In genomic region chr14:72845196-72845595, GRCh38 we compare ENCODE assay signal across 21 cellular contexts. TPM values are rescaled to one million over a fixed set of nuclear protein-coding genes. Genes with fewer than 3 reads are reported as not detected.
DNase-seq lines count a peak whose midpoint lies in the region; ATAC-seq, FAIRE-seq and TF ChIP-seq lines count a peak whose summit lies in the region.
"Had no signal": no experiment of that assay in that cellular context is flagged by ENCODE, and none has a peak within 500 bp of the region (broad histone marks: within the 10 kb centered on the region; RNA-seq: fewer than 3 reads in every experiment).

No MANE protein-coding gene starts in this region.

- in situ Hi-C loops in HepG2 (cut with HindIII; ENCODE audit: extremely low pct_ligation_motif_present, low pct_unique_long_range_greater_than_20kb) (no loop called here), gastrocnemius medialis (cut with MboI; ENCODE audit: low sequenced_read_pairs in 4 of 4) (no loop called here)

- no peak for TF ChIP-seq POLR2A in HepG2 (IDR thresholded peaks at IDR 0.05; ENCODE audit: insufficient read depth in 1 of 2, low read depth in 2 of 2, low read length in 2 of 2)
- no peak for TF ChIP-seq POLR2A in gastrocnemius medialis (IDR thresholded peaks at IDR 0.05)

- intact Hi-C loops in HepG2 (cut with micrococcal nuclease; ENCODE audit: unreplicated experiment) (no loop called here), gastrocnemius medialis (cut with DNase I; ENCODE audit: low total_unique reads) (no loop called here), PC-9 (cut with micrococcal nuclease; ENCODE audit: unreplicated experiment) (no loop called here)

- H3K4me1 ChIP-seq in liver (ENCODE audit: control insufficient read depth in 4 of 4, insufficient read depth in 4 of 4, low read length in 3 of 4) (peaks cover 3 to 28% (median 7%) of the 10 kb centered on the region in 4 donors), HepG2 (ENCODE audit: insufficient read depth, low read length) (peaks cover 13% of the 10 kb centered on the region), gastrocnemius medialis (peaks cover 26 to 33% of the 10 kb centered on the region in 2 donors), PC-9 (replicated peaks; ENCODE audit: insufficient read depth) (no peaks in the 10 kb centered on the region)
- H3K4me1 ChIP-seq: A549, BLaER1 had no signal

- no peaks in the 10 kb centered on the region for H3K27me3 Mint-ChIP-seq in nephron progenitor cell (ENCODE audit: low read depth, poor library complexity)

- H3K27ac ChIP-seq in liver (ENCODE audit: low read depth in 1 of 2, low read length in 2 of 2) (no peak overlapping the region), HepG2 (ENCODE audit: extremely low read length, insufficient read depth, low read length) (no peak overlapping the region), gastrocnemius medialis (peak overlapping the region; percentile 46 to 76 (median 55)), PC-9 (no peak overlapping the region)
- H3K27ac ChIP-seq: 22Rv1, A549, BLaER1 had no signal

- H3K4me3 Mint-ChIP-seq in nephron progenitor cell = peak overlapping the region; percentile 20
- H3K4me3 Mint-ChIP-seq: CD14-positive monocyte; CD4-positive, alpha-beta memory T cell; H9 had no signal

- TF ChIP-seq EP300 in HepG2 (IDR thresholded peaks at IDR 0.05; ENCODE audit: low read depth in 2 of 2, low read length in 2 of 2) = no peak
- TF ChIP-seq EP300 in HepG2 (CRISPR knock-in tag; IDR thresholded peaks at IDR 0.05; ENCODE audit: borderline replicate concordance) = no peak

- ATAC-seq in HepG2 (no peak), gastrocnemius medialis (no peak), GM21619 (IDR thresholded peaks at IDR 0.05; ENCODE audit: unreplicated experiment) (no peak)
- ATAC-seq: A549, K562 had no signal

- no peak overlapping the region for H3K4me2 ChIP-seq in HepG2 (ENCODE audit: low read depth, low read length)
- no peak overlapping the region for H3K4me2 ChIP-seq in PC-9
- H3K4me2 ChIP-seq: A549, BLaER1 had no signal

- WGBS in liver = 53% methylated on average over 4 of the region's 4 CpGs
- 6% methylated on average over 2 of the region's 4 CpGs for WGBS in HepG2 (ENCODE audit: low lambda C conversion rate)

- BruUV-seq in HepG2 (replicated peaks; lab: Mats Ljungman, UMichigan) (no TSS peak), PC-9 (replicated peaks; lab: Mats Ljungman, UMichigan) (no TSS peak)

- H3K9me2 ChIP-seq in PC-9 (ENCODE audit: insufficient read depth) = no peaks in the 10 kb centered on the region

- H2AFZ ChIP-seq in HepG2 (ENCODE audit: low read length) (no peak overlapping the region), PC-9 (no peak overlapping the region)

- H3K36me3 ChIP-seq in liver (ENCODE audit: control insufficient read depth in 4 of 4, insufficient read depth in 3 of 4, low read depth in 1 of 4, low read length in 3 of 4) = no peaks in the 10 kb centered on the region
- no peaks in the 10 kb centered on the region for H3K36me3 ChIP-seq in HepG2 (replicated peaks in 1 of 2; ENCODE audit: control insufficient read depth in 1 of 2, insufficient read depth in 2 of 2, low read length in 2 of 2)
- H3K36me3 ChIP-seq in gastrocnemius medialis = no peaks in the 10 kb centered on the region
- H3K36me3 ChIP-seq in PC-9 (ENCODE audit: low read depth) = no peaks in the 10 kb centered on the region
- H3K36me3 ChIP-seq: BLaER1 had no signal

- H3K9me3 Mint-ChIP-seq in nephron progenitor cell = peaks cover 3% of the 10 kb centered on the region
- H3K9me3 Mint-ChIP-seq: CD14-positive monocyte; CD4-positive, alpha-beta memory T cell; H9 had no signal

- H4K20me1 ChIP-seq in HepG2 (ENCODE audit: insufficient read depth, low read length) = no peaks in the 10 kb centered on the region
- H4K20me1 ChIP-seq in PC-9 (ENCODE audit: insufficient read depth) = no peaks in the 10 kb centered on the region
- H4K20me1 ChIP-seq: BLaER1 had no signal

- POLR2A ChIA-PET in HepG2 (lab: Yijun Ruan, JAX) (no interaction called here), PC-9 (lab: Charles Lee; ENCODE audit: unreplicated experiment) (no interaction called here)

- H3K27me3 ChIP-seq in liver (ENCODE audit: control insufficient read depth in 4 of 4, insufficient read depth in 4 of 4, low read length in 3 of 4) (no peaks in the 10 kb centered on the region), HepG2 (ENCODE audit: control insufficient read depth in 1 of 2, insufficient read depth in 2 of 2, low read length in 2 of 2) (peaks cover 0 to 3% of the 10 kb centered on the region in 2 experiments; a peak in 1 of 5 replicates), gastrocnemius medialis (no peaks in the 10 kb centered on the region), PC-9 (ENCODE audit: insufficient read depth, low read depth) (peaks cover 91% of the 10 kb centered on the region)
- H3K27me3 ChIP-seq: BLaER1 had no signal

- H3F3A ChIP-seq in PC-9 (ENCODE audit: insufficient read depth, low read depth) = no peaks in the 10 kb centered on the region

- no peaks in the 10 kb centered on the region for H3K9me3 ChIP-seq in liver (ENCODE audit: control insufficient read depth in 4 of 4, low read length in 3 of 4)
- no peaks in the 10 kb centered on the region for H3K9me3 ChIP-seq in HepG2 (ENCODE audit: low read length)
- H3K9me3 ChIP-seq in gastrocnemius medialis = no peaks in the 10 kb centered on the region
- H3K9me3 ChIP-seq in PC-9 (ENCODE audit: insufficient read depth, low read depth) = no peaks in the 10 kb centered on the region
- H3K9me3 ChIP-seq: A549, BLaER1 had no signal

- CTCF ChIA-PET in HepG2 (lab: Yijun Ruan, JAX; ENCODE audit: low intra/inter-chr PET ratio, low total read pairs) (no interaction called here), PC-9 (lab: Charles Lee) (no interaction called here)

- DNase-seq in HepG2 (ENCODE audit: low spot score) = no peak
- no peak for DNase-seq in nephron progenitor cell
- DNase-seq in gastrocnemius medialis = no peak
- no peak for DNase-seq in SKM-1 treated with dmso at 0.1 percent for 144 hours (lab: John Stamatoyannopoulos, UW; ENCODE audit: unreplicated experiment)
- no peak for DNase-seq in PC-9
- DNase-seq: CD4-positive, alpha-beta memory T cell; DMS153; DMS79; GDM1; H9; IMR-90 had no signal

- peaks cover 58% of the 10 kb centered on the region for H3K4me1 Mint-ChIP-seq in nephron progenitor cell
- H3K4me1 Mint-ChIP-seq: CD14-positive monocyte; CD4-positive, alpha-beta memory T cell had no signal

- H3K4me3 ChIP-seq in liver (ENCODE audit: low read depth in 1 of 3, low read length in 3 of 3) (no peak overlapping the region), HepG2 (replicated peaks in 1 of 3; ENCODE audit: insufficient read depth in 1 of 3, low read depth in 2 of 3, low read length in 3 of 3) (no peak overlapping the region), gastrocnemius medialis (no peak overlapping the region), PC-9 (no peak overlapping the region)
- H3K4me3 ChIP-seq: A549, BLaER1, K562 had no signal

- no peak for TF ChIP-seq RAD21 in liver (IDR thresholded peaks at IDR 0.05)
- TF ChIP-seq RAD21 in HepG2 (CRISPR knock-in tag; IDR thresholded peaks at IDR 0.05) = no peak

- no peak for FAIRE-seq in HepG2 (lab: Jason Lieb, UNC)
- FAIRE-seq: A549, GM12892, H1, K562 had no signal

- TF ChIP-seq CTCF in liver (IDR thresholded peaks at IDR 0.05; ENCODE audit: low read depth, low read length, missing input control) (no peak), HepG2 (CRISPR knock-in tag; IDR thresholded peaks at IDR 0.05) (no peak), nephron progenitor cell (IDR thresholded peaks at IDR 0.05) (no peak), gastrocnemius medialis (IDR thresholded peaks at IDR 0.05 in 4 of 5, conservative IDR thresholded peaks at IDR 0.05 in 1 of 5) (no peak), PC-9 (conservative IDR thresholded peaks at IDR 0.05) (no peak)

- no peaks in the 10 kb centered on the region for H3K79me2 ChIP-seq in HepG2 (ENCODE audit: insufficient read depth, low read length)
- H3K79me2 ChIP-seq in PC-9 (ENCODE audit: low read depth) = no peaks in the 10 kb centered on the region

- H3K9ac ChIP-seq in liver (ENCODE audit: low read depth in 1 of 2, low read length in 2 of 2) (no peak overlapping the region), HepG2 (ENCODE audit: insufficient read depth, low read depth, low read length) (no peak overlapping the region)
- H3K9ac ChIP-seq: BLaER1 had no signal

- peaks cover 24% of the 10 kb centered on the region for H3K36me3 Mint-ChIP-seq in nephron progenitor cell (ENCODE audit: low read depth)
- H3K36me3 Mint-ChIP-seq: CD14-positive monocyte; CD4-positive, alpha-beta memory T cell had no signal

- no peak overlapping the region for H3K27ac Mint-ChIP-seq in nephron progenitor cell
- H3K27ac Mint-ChIP-seq: CD14-positive monocyte; CD4-positive, alpha-beta memory T cell; H9 had no signal

TF ChIP-seq in HepG2, 621 proteins besides CTCF, POLR2A, EP300 and RAD21 (continues in another document):
- TF ChIP-seq ZNF678 (CRISPR knock-in tag; IDR thresholded peaks at IDR 0.05) = no peak

RNA-seq across cellular contexts. Expression of gene DPF3, which starts 48.7 kb away (rescaled TPM):
- 10 to 100 TPM in 1 of 2 donors, 1 to 10 TPM in 1; 3.2 to 23.2 TPM for total RNA-seq in liver
- 1 to 10 TPM; 1.1 to 1.8 TPM for polyA plus RNA-seq in liver
- total RNA-seq in HepG2 (2016; rRNA removed; fragmentation: Illumina TruSeq; extraction: Trizol) = 0.60 TPM in 2 replicates
- total RNA-seq in HepG2 (2016; cell fraction: cytosol; rRNA removed; fragmentation: Illumina TruSeq; extraction: Trizol; ENCODE audit: low read depth) = 0.09 and 0.20 TPM in 2 replicates
- total RNA-seq in HepG2 (2016; cell fraction: insoluble cytoplasmic fraction; rRNA removed; fragmentation: Illumina TruSeq; extraction: Trizol) = 0.73 and 0.84 TPM in 2 replicates
- total RNA-seq in HepG2 (2016; cell fraction: membrane; rRNA removed; fragmentation: Illumina TruSeq; extraction: Trizol) = 0.37 and 0.38 TPM in 2 replicates
- 1.8 TPM in 2 replicates for total RNA-seq in HepG2 (2016; cell fraction: nucleus; rRNA removed; fragmentation: Illumina TruSeq; extraction: Trizol)
- polyA plus RNA-seq in HepG2 (2011; rRNA removed) = 0.09 and 0.14 TPM in 2 replicates
- polyA plus RNA-seq in HepG2 (2011; cell fraction: cytosol; rRNA removed) = 0.04 and 0.05 TPM in 2 replicates
- 0.26 and 0.66 TPM in 2 replicates for polyA plus RNA-seq in HepG2 (2011; cell fraction: nucleus; rRNA removed)
- 0.05 and 0.24 TPM in 2 replicates for polyA plus RNA-seq in HepG2 (2012)
- 0.05 and 0.17 TPM in 2 replicates for polyA plus RNA-seq in HepG2 (2016; cell fraction: cytosol; fragmentation: Illumina TruSeq; extraction: Trizol; ENCODE audit: low read depth)
- polyA plus RNA-seq in HepG2 (2016; cell fraction: insoluble cytoplasmic fraction; fragmentation: Illumina TruSeq; extraction: Trizol; ENCODE audit: low read depth) = 0.32 and 0.46 TPM in 2 replicates
- polyA plus RNA-seq in HepG2 (2016; cell fraction: membrane; fragmentation: Illumina TruSeq; extraction: Trizol; ENCODE audit: low read depth) = 0.15 and 0.17 TPM in 2 replicates
- 1.3 and 1.6 TPM in 2 replicates for polyA plus RNA-seq in HepG2 (2016; cell fraction: nucleus; fragmentation: Illumina TruSeq; extraction: Trizol; ENCODE audit: insufficient read depth, low read depth)
- polyA minus RNA-seq in HepG2 (2011; rRNA and poly(A)+ RNA removed; ENCODE audit: low replicate concordance) = 0.16 and 2.6 TPM in 2 replicates
- not detected in 2 replicates for polyA minus RNA-seq in HepG2 (2011; cell fraction: cytosol; rRNA and poly(A)+ RNA removed)
- 0.25 and 0.77 TPM in 2 replicates for polyA minus RNA-seq in HepG2 (2011; cell fraction: nucleus; rRNA and poly(A)+ RNA removed)
- total RNA-seq in gastrocnemius medialis = 10 to 100 TPM; 16.7 to 27.8 (median 20.3) TPM
- total RNA-seq in PC-9 (2021) = not detected in 2 replicates
- total RNA-seq: H9, HT-29 had no signal
- polyA plus RNA-seq: H1 had no signal

Comparison
In these comparisons a context has a peak if more than half of its experiments do, and no peak if none do; other contexts are left out.
1. H3K27ac ChIP-seq: peak in gastrocnemius medialis (4 of 4); none in liver (0 of 2), HepG2 (single experiment) and PC-9 (single experiment).